21 cellular contexts compared by ENCODE assay signal in genomic region chr3:113005622-113006021, GRCh38. TPM values are rescaled to one million over a fixed set of nuclear protein-coding genes. Genes with fewer than 3 reads are reported as not detected.
A peak's percentile ranks its signal among the peaks of the same experiment; 100 is the strongest.
DNase-seq lines count a peak whose midpoint lies in the region; ATAC-seq and TF ChIP-seq lines count a peak whose summit lies in the region.
"Had no signal": no experiment of that assay in that cellular context is flagged by ENCODE, and none has a peak within 500 bp of the region (broad histone marks: within the 10 kb centered on the region; RNA-seq: fewer than 3 reads in every experiment).

No MANE protein-coding gene starts in this region.

- H3K9me3 ChIP-seq in CD4-positive, CD25-positive, alpha-beta regulatory T cell (ENCODE audit: control insufficient read depth in 2 of 2, low read length in 2 of 2), result no peaks in the 10 kb centered on the region
- no peaks in the 10 kb centered on the region for H3K9me3 ChIP-seq in CD8-positive, alpha-beta memory T cell (ENCODE audit: low read length)
- no peaks in the 10 kb centered on the region for H3K9me3 ChIP-seq in vagina
- H3K9me3 ChIP-seq: MG63, neutrophil, right atrium auricular region, testis had no signal

- peak overlapping the region; percentile 82 to 96 (median 89) for H3K27ac Mint-ChIP-seq in CD4-positive, CD25-positive, alpha-beta regulatory T cell
- peak overlapping the region; percentile 84 to 94 (median 91) for H3K27ac Mint-ChIP-seq in CD8-positive, alpha-beta memory T cell
- H3K27ac Mint-ChIP-seq in T-helper 2 cell treated with Interferon-gamma antibody and Interleukin-4, amounts not matched to agents 5 μg/mL and 100 μg/mL, for 36 hours, result peak overlapping the region; percentile 74
- peak overlapping the region; percentile 76 to 93 (median 87) for H3K27ac Mint-ChIP-seq in immature natural killer cell
- H3K27ac Mint-ChIP-seq: endodermal cell had no signal

- ATAC-seq in CD4-positive, CD25-positive, alpha-beta regulatory T cell (ENCODE audit: low read depth in 2 of 2), result peak; percentile 73 to 74
- ATAC-seq in GM21367 (IDR thresholded peaks at IDR 0.05; ENCODE audit: unreplicated experiment), result no peak

- peaks cover 27% of the 10 kb centered on the region for H3K36me3 Mint-ChIP-seq in CD4-positive, CD25-positive, alpha-beta regulatory T cell
- peaks cover 4 to 89% (median 16%) of the 10 kb centered on the region in 3 donors for H3K36me3 Mint-ChIP-seq in CD8-positive, alpha-beta memory T cell
- H3K36me3 Mint-ChIP-seq in T-helper 2 cell treated with Interferon-gamma antibody and Interleukin-4, amounts not matched to agents 5 μg/mL and 100 μg/mL, for 36 hours (ENCODE audit: low read depth), result peaks cover 80% of the 10 kb centered on the region
- peaks cover 20 to 54% (median 47%) of the 10 kb centered on the region in 3 donors for H3K36me3 Mint-ChIP-seq in immature natural killer cell

- H3K9me3 Mint-ChIP-seq in CD4-positive, CD25-positive, alpha-beta regulatory T cell, result no peaks in the 10 kb centered on the region
- H3K9me3 Mint-ChIP-seq in CD8-positive, alpha-beta memory T cell, result no peaks in the 10 kb centered on the region
- H3K9me3 Mint-ChIP-seq in T-helper 2 cell treated with Interferon-gamma antibody and Interleukin-4, amounts not matched to agents 5 μg/mL and 100 μg/mL, for 36 hours, result no peaks in the 10 kb centered on the region
- H3K9me3 Mint-ChIP-seq in immature natural killer cell, result no peaks in the 10 kb centered on the region
- H3K9me3 Mint-ChIP-seq: endodermal cell had no signal

- intact Hi-C loops in vagina (cut with DNase I), result no loop called here

- peak overlapping the region; percentile 46 to 80 (median 63) for H3K4me3 Mint-ChIP-seq in CD4-positive, CD25-positive, alpha-beta regulatory T cell
- H3K4me3 Mint-ChIP-seq in CD8-positive, alpha-beta memory T cell, result peak overlapping the region; percentile 38 to 75 (median 54)
- peak overlapping the region; percentile 70 for H3K4me3 Mint-ChIP-seq in T-helper 2 cell treated with Interferon-gamma antibody and Interleukin-4, amounts not matched to agents 5 μg/mL and 100 μg/mL, for 36 hours
- H3K4me3 Mint-ChIP-seq in immature natural killer cell, result peak overlapping the region in 4 of 5 donors; percentile 2 to 56 (median 40)
- H3K4me3 Mint-ChIP-seq: endodermal cell had no signal

- no peaks in the 10 kb centered on the region for H3K27me3 Mint-ChIP-seq in CD4-positive, CD25-positive, alpha-beta regulatory T cell
- no peaks in the 10 kb centered on the region for H3K27me3 Mint-ChIP-seq in CD8-positive, alpha-beta memory T cell
- H3K27me3 Mint-ChIP-seq in T-helper 2 cell treated with Interferon-gamma antibody and Interleukin-4, amounts not matched to agents 5 μg/mL and 100 μg/mL, for 36 hours (ENCODE audit: low read depth), result no peaks in the 10 kb centered on the region
- peaks cover 0 to 2% (median 1%) of the 10 kb centered on the region in 3 donors for H3K27me3 Mint-ChIP-seq in immature natural killer cell (ENCODE audit: low read depth in 3 of 3)

- H3K27ac ChIP-seq in CD4-positive, CD25-positive, alpha-beta regulatory T cell (ENCODE audit: insufficient read depth, low read length, poor library complexity, severe bottlenecking), result peak overlapping the region; percentile 65
- H3K27ac ChIP-seq in CD8-positive, alpha-beta memory T cell (ENCODE audit: low read depth, low read length), result peak overlapping the region; percentile 11
- no peak overlapping the region for H3K27ac ChIP-seq in vagina
- H3K27ac ChIP-seq: neutrophil, PC-9, right atrium auricular region, testis had no signal

- no peak for TF ChIP-seq CTCF in vagina (IDR thresholded peaks at IDR 0.05)

- peak overlapping the region; percentile 79 for H3K4me3 ChIP-seq in CD4-positive, CD25-positive, alpha-beta regulatory T cell (ENCODE audit: low read depth, low read length)
- H3K4me3 ChIP-seq in CD8-positive, alpha-beta memory T cell (ENCODE audit: low read length), result peak overlapping the region; percentile 37
- no peak overlapping the region for H3K4me3 ChIP-seq in vagina
- H3K4me3 ChIP-seq: MG63, PC-9, right atrium auricular region, testis had no signal

- peaks cover 14% of the 10 kb centered on the region for H3K4me1 ChIP-seq in CD4-positive, CD25-positive, alpha-beta regulatory T cell (ENCODE audit: control insufficient read depth, insufficient read depth, low read length, poor library complexity, severe bottlenecking)
- peaks cover 72% of the 10 kb centered on the region for H3K4me1 ChIP-seq in CD8-positive, alpha-beta memory T cell (ENCODE audit: insufficient read depth, low read length)
- H3K4me1 ChIP-seq in vagina, result no peaks in the 10 kb centered on the region
- H3K4me1 ChIP-seq: right atrium auricular region, testis had no signal

- DNase-seq in CD4-positive, CD25-positive, alpha-beta regulatory T cell, result peak in 2 of 3 donors; percentile 58 to 61
- peak in 2 of 5 donors; percentile 47 to 75 for DNase-seq in CD8-positive, alpha-beta memory T cell
- DNase-seq in T-helper 2 cell treated with Interferon-gamma antibody and Interleukin-4, amounts not matched to agents 5 μg/mL and 100 μg/mL, for 36 hours (ENCODE audit: low spot score), result peak; percentile 34
- peak in 1 of 3 donors; percentile 10 for DNase-seq in immature natural killer cell
- DNase-seq in vagina (ENCODE audit: extremely low spot score in 2 of 2), result no peak
- no peak for DNase-seq in NCI-H82 (lab: John Stamatoyannopoulos, UW)
- DNase-seq: DMS 273 treated with DMSO at 0.1 percent for 48 hours, endodermal cell, hippocampal formation, kidney glomerular epithelial cell, mesendoderm, MG63, NCI-H2029, NCI-H526 treated with DMSO at 0.1 percent for 48 hours, PC-9, testis had no signal

- no peak for TF ChIP-seq POLR2A in vagina (IDR thresholded peaks at IDR 0.05)

- H3K27me3 ChIP-seq in CD4-positive, CD25-positive, alpha-beta regulatory T cell (ENCODE audit: control insufficient read depth, insufficient read depth, low read length), result no peaks in the 10 kb centered on the region
- H3K27me3 ChIP-seq in CD8-positive, alpha-beta memory T cell (ENCODE audit: insufficient read depth, low read length, poor library complexity, severe bottlenecking), result no peaks in the 10 kb centered on the region
- H3K27me3 ChIP-seq in vagina, result no peaks in the 10 kb centered on the region
- H3K27me3 ChIP-seq: MG63, neutrophil, right atrium auricular region, testis had no signal

- CTCF ChIA-PET in CD8-positive, alpha-beta memory T cell (lab: Charles Lee), result interaction anchor here (1.3 to 2.4 kb wide), 4 partner anchors 11 to 271 kb away, joined by 3 to 9 read pairs (median 3); a partner anchor contains a TSS

- peaks cover 53% of the 10 kb centered on the region for H3K36me3 ChIP-seq in CD4-positive, CD25-positive, alpha-beta regulatory T cell (ENCODE audit: control insufficient read depth, insufficient read depth, low read length)
- H3K36me3 ChIP-seq in CD8-positive, alpha-beta memory T cell (ENCODE audit: insufficient read depth, low read length), result peaks cover 28% of the 10 kb centered on the region
- peaks cover 0 to 56% of the 10 kb centered on the region in 2 donors for H3K36me3 ChIP-seq in vagina

- peaks cover 18 to 51% (median 50%) of the 10 kb centered on the region in 4 donors for H3K4me1 Mint-ChIP-seq in CD4-positive, CD25-positive, alpha-beta regulatory T cell
- peaks cover 43 to 81% (median 77%) of the 10 kb centered on the region in 3 donors for H3K4me1 Mint-ChIP-seq in CD8-positive, alpha-beta memory T cell
- peaks cover 45% of the 10 kb centered on the region for H3K4me1 Mint-ChIP-seq in T-helper 2 cell treated with Interferon-gamma antibody and Interleukin-4, amounts not matched to agents 5 μg/mL and 100 μg/mL, for 36 hours (ENCODE audit: low read depth)
- peaks cover 25 to 63% of the 10 kb centered on the region in 2 donors for H3K4me1 Mint-ChIP-seq in immature natural killer cell

- POLR2A ChIA-PET in CD8-positive, alpha-beta memory T cell (lab: Charles Lee), result no interaction called here

RNA-seq across cellular contexts. Expression of gene GTPBP8, which starts 14.8 kb away (rescaled TPM):
- total RNA-seq in CD4-positive, CD25-positive, alpha-beta regulatory T cell, result 17.0 TPM
- 10 to 100 TPM; 18.1 to 25.7 (median 21.1) TPM for polyA plus RNA-seq in CD4-positive, CD25-positive, alpha-beta regulatory T cell
- total RNA-seq in CD8-positive, alpha-beta memory T cell, result 10 to 100 TPM; 29.3 to 29.4 TPM
- 23.9 TPM for polyA plus RNA-seq in CD8-positive, alpha-beta memory T cell
- polyA plus RNA-seq in immature natural killer cell, result 10 to 100 TPM; 14.5 to 34.9 (median 28.3) TPM
- 19.2 TPM for total RNA-seq in vagina

RNA-seq across cellular contexts. Expression of gene CD200R1, which starts 30.7 kb away (rescaled TPM):
- 7.5 TPM for total RNA-seq in CD4-positive, CD25-positive, alpha-beta regulatory T cell
- polyA plus RNA-seq in CD4-positive, CD25-positive, alpha-beta regulatory T cell, result 1 to 10 TPM; 3.9 to 5.2 (median 4.6) TPM
- total RNA-seq in CD8-positive, alpha-beta memory T cell, result 1 to 10 TPM; 3.5 TPM
- polyA plus RNA-seq in CD8-positive, alpha-beta memory T cell, result 14.3 TPM
- 1 to 10 TPM; 1.4 to 1.9 (median 1.7) TPM for polyA plus RNA-seq in immature natural killer cell
- total RNA-seq in vagina, result 0.49 TPM
- total RNA-seq: H4, SK-MEL-5 had no signal

Comparison
In these comparisons a context has a peak if more than half of its experiments do, and no peak if none do; other contexts are left out.
1. DNase-seq: peak in CD4-positive, CD25-positive, alpha-beta regulatory T cell (2 of 3) and T-helper 2 cell treated with Interferon-gamma antibody and Interleukin-4, amounts not matched to agents 5 μg/mL and 100 μg/mL, for 36 hours (single experiment); none in vagina (0 of 2) and NCI-H82 (single experiment).
2. H3K4me3 ChIP-seq: peak in CD4-positive, CD25-positive, alpha-beta regulatory T cell (single experiment) and CD8-positive, alpha-beta memory T cell (single experiment); none in vagina (0 of 2).
3. Peak in every context shown above with its lines, with median percentiles within 50 percentile points of each other: H3K27ac Mint-ChIP-seq and H3K4me3 Mint-ChIP-seq.